Comparison of ENCODE assay signal across 8 cellular contexts in the genomic region with DNA sequence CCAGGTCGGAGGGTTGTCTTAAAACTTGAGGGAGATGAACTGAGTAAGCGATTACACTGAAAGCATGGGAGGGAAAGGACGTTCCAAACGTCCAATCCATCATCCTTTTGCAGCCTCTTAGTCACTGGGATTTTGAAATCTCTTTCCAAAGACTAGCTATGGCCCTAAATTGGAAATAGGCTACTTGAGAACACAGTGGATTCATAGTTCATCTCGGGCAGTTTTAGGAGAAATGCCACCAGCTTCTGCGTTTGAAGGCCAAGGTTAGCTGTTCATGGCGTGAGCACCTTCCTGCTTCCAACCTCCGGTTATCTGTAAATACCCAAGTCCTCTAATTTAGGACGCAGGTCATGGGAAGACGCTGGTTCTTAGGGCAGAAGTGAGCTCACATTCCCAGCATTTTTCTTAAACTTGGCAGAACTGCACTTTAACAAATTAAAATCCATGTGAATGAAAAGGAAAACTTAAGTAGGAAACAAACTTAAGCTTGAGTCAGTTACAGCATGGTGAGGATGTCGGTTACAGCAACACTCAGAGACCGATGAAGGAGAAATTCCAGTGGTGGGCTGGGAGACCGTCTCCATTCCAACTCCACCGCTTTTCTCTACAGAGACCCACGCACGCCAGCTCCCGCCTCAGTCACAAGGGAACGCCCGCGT. TPM values are rescaled to one million over a fixed set of nuclear protein-coding genes. Genes with fewer than 3 reads are reported as not detected.
DNase-seq lines count a peak whose midpoint lies in the region; ATAC-seq, FAIRE-seq and TF ChIP-seq lines count a peak whose summit lies in the region.

No MANE protein-coding gene starts in this region.

- TF ChIP-seq CTCF in VCaP (conservative IDR thresholded peaks at IDR 0.05), result no peak
- no peak for TF ChIP-seq CTCF in glutamatergic neuron (IDR thresholded peaks at IDR 0.05; ENCODE audit: partially characterized antibody, unreplicated experiment)

- DNase-seq in AG20443 (ENCODE audit: low spot score) (peak; percentile 68), H7 (peak; percentile 23), glutamatergic neuron (no peak), GM19239 (ENCODE audit: insufficient read length, low spot score) (no peak), NCI-H446 treated with DMSO at 0.1 percent for 48 hours (lab: John Stamatoyannopoulos, UW) (no peak)

- no peak for ATAC-seq in GM18873 (IDR thresholded peaks at IDR 0.05; ENCODE audit: low FRiP score, unreplicated experiment)

- H3K4me3 Mint-ChIP-seq in glutamatergic neuron (ENCODE audit: unreplicated experiment), result peak overlapping the region; percentile 85

- peaks cover 3% of the 10 kb centered on the region for H3K9me3 Mint-ChIP-seq in glutamatergic neuron (ENCODE audit: unreplicated experiment)

- no peaks in the 10 kb centered on the region for H3K36me3 ChIP-seq in H7 (replicated peaks; ENCODE audit: control insufficient read depth, insufficient read depth, low read length)

- H3K36me3 Mint-ChIP-seq in glutamatergic neuron (ENCODE audit: unreplicated experiment), result peaks cover 5% of the 10 kb centered on the region

- no peak for FAIRE-seq in GM19239 (lab: Jason Lieb, UNC)

- H3K27ac ChIP-seq in VCaP (peak overlapping the region; percentile 83), skin epidermis (peak overlapping the region; percentile 14 to 81 (median 62))

- H3K4me1 Mint-ChIP-seq in glutamatergic neuron (ENCODE audit: low read depth, unreplicated experiment), result peaks cover 4% of the 10 kb centered on the region

- H3K4me3 ChIP-seq in H7 (ENCODE audit: insufficient read depth, low read depth, low read length) (peak overlapping the region; percentile 46), skin epidermis (peak overlapping the region; percentile 64 to 90 (median 71))

- peaks cover 35% of the 10 kb centered on the region for H3K27me3 ChIP-seq in H7 (ENCODE audit: control insufficient read depth, insufficient read depth, low read length)

- H3K27ac Mint-ChIP-seq in glutamatergic neuron (ENCODE audit: unreplicated experiment), result no peak overlapping the region

- H3K27me3 Mint-ChIP-seq in glutamatergic neuron (ENCODE audit: unreplicated experiment), result peaks cover 16% of the 10 kb centered on the region

RNA-seq across cellular contexts. Expression of gene EML6, which starts 0.7 kb away (rescaled TPM):
- 0.52 and 1.0 TPM in 2 replicates for total RNA-seq in H7 (2014; rRNA removed; shearing (Covaris generic))
- 0.91 TPM for total RNA-seq in glutamatergic neuron (ENCODE audit: unreplicated experiment)

Comparison
In these comparisons a context has a peak if more than half of its experiments do, and no peak if none do; other contexts are left out.
1. DNase-seq: peak in AG20443 (single experiment) and H7 (single experiment); none in glutamatergic neuron (single experiment), GM19239 (single experiment) and NCI-H446 treated with DMSO at 0.1 percent for 48 hours (single experiment).